1 cellular context compared by ENCODE assay signal in the genomic region with DNA sequence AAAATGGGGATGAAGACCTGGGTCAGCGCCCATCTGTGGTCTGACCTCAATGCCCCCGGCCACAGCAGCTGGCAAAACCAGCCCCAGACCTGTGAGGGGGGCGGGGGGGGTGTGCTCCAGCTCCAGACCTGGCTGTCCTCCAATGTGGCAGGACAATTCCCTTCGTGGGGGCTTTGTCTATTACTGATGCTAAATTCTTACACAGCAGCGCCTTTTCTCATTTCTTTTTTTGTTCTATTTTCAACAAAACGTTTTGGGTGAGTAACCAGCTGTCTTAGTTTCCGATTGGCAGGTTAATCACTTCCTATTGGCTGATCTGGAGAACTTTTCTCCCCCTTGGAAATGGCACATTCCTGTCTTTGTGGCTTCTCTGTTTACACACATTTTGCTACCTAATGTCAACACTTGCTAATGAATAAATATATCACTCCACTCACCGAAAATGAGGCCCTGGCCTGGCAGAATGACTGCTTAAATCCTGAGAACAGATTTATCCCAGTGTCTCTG.
A peak's percentile ranks its signal among the peaks of the same experiment; 100 is the strongest.
TF ChIP-seq lines count a peak whose summit lies in the region.

No MANE protein-coding gene starts in this region.

TF ChIP-seq in HepG2, 621 proteins besides CTCF, POLR2A, EP300 and RAD21 (continued from another document and continues in another):
- TF ChIP-seq, protein P1, sequence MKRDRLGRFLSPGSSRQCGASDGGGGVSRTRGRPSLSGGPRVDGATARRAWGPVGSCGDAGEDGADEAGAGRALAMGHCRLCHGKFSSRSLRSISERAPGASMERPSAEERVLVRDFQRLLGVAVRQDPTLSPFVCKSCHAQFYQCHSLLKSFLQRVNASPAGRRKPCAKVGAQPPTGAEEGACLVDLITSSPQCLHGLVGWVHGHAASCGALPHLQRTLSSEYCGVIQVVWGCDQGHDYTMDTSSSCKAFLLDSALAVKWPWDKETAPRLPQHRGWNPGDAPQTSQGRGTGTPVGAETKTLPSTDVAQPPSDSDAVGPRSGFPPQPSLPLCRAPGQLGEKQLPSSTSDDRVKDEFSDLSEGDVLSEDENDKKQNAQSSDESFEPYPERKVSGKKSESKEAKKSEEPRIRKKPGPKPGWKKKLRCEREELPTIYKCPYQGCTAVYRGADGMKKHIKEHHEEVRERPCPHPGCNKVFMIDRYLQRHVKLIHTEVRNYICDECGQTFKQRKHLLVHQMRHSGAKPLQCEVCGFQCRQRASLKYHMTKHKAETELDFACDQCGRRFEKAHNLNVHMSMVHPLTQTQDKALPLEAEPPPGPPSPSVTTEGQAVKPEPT (CRISPR knock-in tag; IDR thresholded peaks at IDR 0.05; ENCODE audit: low read depth): no peak
- TF ChIP-seq NR2C2 (CRISPR knock-in tag; IDR thresholded peaks at IDR 0.05; ENCODE audit: borderline replicate concordance) (peak; percentile 21; the same call in 1 of the 2 replicates), SP4 (CRISPR knock-in tag; IDR thresholded peaks at IDR 0.05) (no peak), ZNF607 (CRISPR knock-in tag; IDR thresholded peaks at IDR 0.05; ENCODE audit: borderline replicate concordance) (0 out of 2 replicates have a peak, but pooled peaks have one; percentile 31), ARNT (IDR thresholded peaks at IDR 0.05) (no peak), ZNF282 (IDR thresholded peaks at IDR 0.05; ENCODE audit: partially characterized antibody) (no peak), ELF3 (CRISPR knock-in tag; IDR thresholded peaks at IDR 0.05) (peak; percentile 31; the same call in 1 of the 2 replicates), WIZ (CRISPR knock-in tag; IDR thresholded peaks at IDR 0.05) (no peak), MEIS1 (CRISPR knock-in tag; IDR thresholded peaks at IDR 0.05; ENCODE audit: borderline replicate concordance) (no peak), HNRNPL (IDR thresholded peaks at IDR 0.05; ENCODE audit: low read depth, low read length) (0 out of 2 replicates have a peak, but pooled peaks have one; percentile 27), HMGA1 (CRISPR knock-in tag; conservative IDR thresholded peaks at IDR 0.05) (no peak), DNMT3B (CRISPR knock-in tag; conservative IDR thresholded peaks at IDR 0.05) (0 out of 2 replicates have a peak, but pooled peaks have one; percentile 21), ZNF547 (CRISPR knock-in tag; IDR thresholded peaks at IDR 0.05) (no peak), FOXA1 (IDR thresholded peaks at IDR 0.05) (peak; percentile 90), FOXA1 (CRISPR knock-in tag; IDR thresholded peaks at IDR 0.05) (peak; percentile 93), PAWR (CRISPR knock-in tag; IDR thresholded peaks at IDR 0.05; ENCODE audit: borderline replicate concordance) (no peak), SAP130 (CRISPR knock-in tag; IDR thresholded peaks at IDR 0.05; ENCODE audit: low read depth) (peak; percentile 74), CBFB (CRISPR knock-in tag; IDR thresholded peaks at IDR 0.05) (0 out of 2 replicates have a peak, but pooled peaks have one; percentile 36), MXI1 (IDR thresholded peaks at IDR 0.05; ENCODE audit: borderline replicate concordance, low read depth, low read length) (peak; percentile 46; the same call in 1 of the 3 replicates), ISL2 (CRISPR knock-in tag; IDR thresholded peaks at IDR 0.05) (peak; percentile 73), PCBP1 (IDR thresholded peaks at IDR 0.05; ENCODE audit: borderline replicate concordance, low read depth, low read length) (no peak), ZNF124 (CRISPR knock-in tag; IDR thresholded peaks at IDR 0.05) (no peak), TBX3 (IDR thresholded peaks at IDR 0.05; ENCODE audit: borderline replicate concordance) (peak; percentile 75; the same call in 1 of the 2 replicates), TARDBP (CRISPR knock-in tag; IDR thresholded peaks at IDR 0.05) (no peak), ZNF263 (CRISPR knock-in tag; IDR thresholded peaks at IDR 0.05) (peak; percentile 62; the same call in 1 of the 2 replicates), BHLHE40 (IDR thresholded peaks at IDR 0.05; ENCODE audit: low read length) (peak; percentile 76)
- TF ChIP-seq, protein P2, sequence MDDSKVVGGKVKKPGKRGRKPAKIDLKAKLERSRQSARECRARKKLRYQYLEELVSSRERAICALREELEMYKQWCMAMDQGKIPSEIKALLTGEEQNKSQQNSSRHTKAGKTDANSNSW (CRISPR knock-in tag; IDR thresholded peaks at IDR 0.05; ENCODE audit: borderline replicate concordance): no peak
- TF ChIP-seq, protein P3, sequence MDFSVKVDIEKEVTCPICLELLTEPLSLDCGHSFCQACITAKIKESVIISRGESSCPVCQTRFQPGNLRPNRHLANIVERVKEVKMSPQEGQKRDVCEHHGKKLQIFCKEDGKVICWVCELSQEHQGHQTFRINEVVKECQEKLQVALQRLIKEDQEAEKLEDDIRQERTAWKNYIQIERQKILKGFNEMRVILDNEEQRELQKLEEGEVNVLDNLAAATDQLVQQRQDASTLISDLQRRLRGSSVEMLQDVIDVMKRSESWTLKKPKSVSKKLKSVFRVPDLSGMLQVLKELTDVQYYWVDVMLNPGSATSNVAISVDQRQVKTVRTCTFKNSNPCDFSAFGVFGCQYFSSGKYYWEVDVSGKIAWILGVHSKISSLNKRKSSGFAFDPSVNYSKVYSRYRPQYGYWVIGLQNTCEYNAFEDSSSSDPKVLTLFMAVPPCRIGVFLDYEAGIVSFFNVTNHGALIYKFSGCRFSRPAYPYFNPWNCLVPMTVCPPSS (IDR thresholded peaks at IDR 0.05): no peak
- TF ChIP-seq, protein P4, sequence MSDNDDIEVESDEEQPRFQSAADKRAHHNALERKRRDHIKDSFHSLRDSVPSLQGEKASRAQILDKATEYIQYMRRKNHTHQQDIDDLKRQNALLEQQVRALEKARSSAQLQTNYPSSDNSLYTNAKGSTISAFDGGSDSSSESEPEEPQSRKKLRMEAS (IDR thresholded peaks at IDR 0.05): peak; percentile 34; the same call in 1 of the 2 replicates
- TF ChIP-seq, protein P5, sequence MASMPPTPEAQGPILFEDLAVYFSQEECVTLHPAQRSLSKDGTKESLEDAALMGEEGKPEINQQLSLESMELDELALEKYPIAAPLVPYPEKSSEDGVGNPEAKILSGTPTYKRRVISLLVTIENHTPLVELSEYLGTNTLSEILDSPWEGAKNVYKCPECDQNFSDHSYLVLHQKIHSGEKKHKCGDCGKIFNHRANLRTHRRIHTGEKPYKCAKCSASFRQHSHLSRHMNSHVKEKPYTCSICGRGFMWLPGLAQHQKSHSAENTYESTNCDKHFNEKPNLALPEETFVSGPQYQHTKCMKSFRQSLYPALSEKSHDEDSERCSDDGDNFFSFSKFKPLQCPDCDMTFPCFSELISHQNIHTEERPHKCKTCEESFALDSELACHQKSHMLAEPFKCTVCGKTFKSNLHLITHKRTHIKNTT (CRISPR knock-in tag; IDR thresholded peaks at IDR 0.05): no peak
- TF ChIP-seq, protein P6, sequence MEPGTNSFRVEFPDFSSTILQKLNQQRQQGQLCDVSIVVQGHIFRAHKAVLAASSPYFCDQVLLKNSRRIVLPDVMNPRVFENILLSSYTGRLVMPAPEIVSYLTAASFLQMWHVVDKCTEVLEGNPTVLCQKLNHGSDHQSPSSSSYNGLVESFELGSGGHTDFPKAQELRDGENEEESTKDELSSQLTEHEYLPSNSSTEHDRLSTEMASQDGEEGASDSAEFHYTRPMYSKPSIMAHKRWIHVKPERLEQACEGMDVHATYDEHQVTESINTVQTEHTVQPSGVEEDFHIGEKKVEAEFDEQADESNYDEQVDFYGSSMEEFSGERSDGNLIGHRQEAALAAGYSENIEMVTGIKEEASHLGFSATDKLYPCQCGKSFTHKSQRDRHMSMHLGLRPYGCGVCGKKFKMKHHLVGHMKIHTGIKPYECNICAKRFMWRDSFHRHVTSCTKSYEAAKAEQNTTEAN (CRISPR knock-in tag; conservative IDR thresholded peaks at IDR 0.05): peak; percentile 55; the same call in 1 of the 2 replicates
- TF ChIP-seq, protein P7, sequence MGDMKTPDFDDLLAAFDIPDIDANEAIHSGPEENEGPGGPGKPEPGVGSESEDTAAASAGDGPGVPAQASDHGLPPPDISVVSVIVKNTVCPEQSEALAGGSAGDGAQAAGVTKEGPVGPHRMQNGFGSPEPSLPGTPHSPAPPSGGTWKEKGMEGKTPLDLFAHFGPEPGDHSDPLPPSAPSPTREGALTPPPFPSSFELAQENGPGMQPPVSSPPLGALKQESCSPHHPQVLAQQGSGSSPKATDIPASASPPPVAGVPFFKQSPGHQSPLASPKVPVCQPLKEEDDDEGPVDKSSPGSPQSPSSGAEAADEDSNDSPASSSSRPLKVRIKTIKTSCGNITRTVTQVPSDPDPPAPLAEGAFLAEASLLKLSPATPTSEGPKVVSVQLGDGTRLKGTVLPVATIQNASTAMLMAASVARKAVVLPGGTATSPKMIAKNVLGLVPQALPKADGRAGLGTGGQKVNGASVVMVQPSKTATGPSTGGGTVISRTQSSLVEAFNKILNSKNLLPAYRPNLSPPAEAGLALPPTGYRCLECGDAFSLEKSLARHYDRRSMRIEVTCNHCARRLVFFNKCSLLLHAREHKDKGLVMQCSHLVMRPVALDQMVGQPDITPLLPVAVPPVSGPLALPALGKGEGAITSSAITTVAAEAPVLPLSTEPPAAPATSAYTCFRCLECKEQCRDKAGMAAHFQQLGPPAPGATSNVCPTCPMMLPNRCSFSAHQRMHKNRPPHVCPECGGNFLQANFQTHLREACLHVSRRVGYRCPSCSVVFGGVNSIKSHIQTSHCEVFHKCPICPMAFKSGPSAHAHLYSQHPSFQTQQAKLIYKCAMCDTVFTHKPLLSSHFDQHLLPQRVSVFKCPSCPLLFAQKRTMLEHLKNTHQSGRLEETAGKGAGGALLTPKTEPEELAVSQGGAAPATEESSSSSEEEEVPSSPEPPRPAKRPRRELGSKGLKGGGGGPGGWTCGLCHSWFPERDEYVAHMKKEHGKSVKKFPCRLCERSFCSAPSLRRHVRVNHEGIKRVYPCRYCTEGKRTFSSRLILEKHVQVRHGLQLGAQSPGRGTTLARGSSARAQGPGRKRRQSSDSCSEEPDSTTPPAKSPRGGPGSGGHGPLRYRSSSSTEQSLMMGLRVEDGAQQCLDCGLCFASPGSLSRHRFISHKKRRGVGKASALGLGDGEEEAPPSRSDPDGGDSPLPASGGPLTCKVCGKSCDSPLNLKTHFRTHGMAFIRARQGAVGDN (CRISPR knock-in tag; IDR thresholded peaks at IDR 0.05): peak; percentile 63
- TF ChIP-seq, protein P8, sequence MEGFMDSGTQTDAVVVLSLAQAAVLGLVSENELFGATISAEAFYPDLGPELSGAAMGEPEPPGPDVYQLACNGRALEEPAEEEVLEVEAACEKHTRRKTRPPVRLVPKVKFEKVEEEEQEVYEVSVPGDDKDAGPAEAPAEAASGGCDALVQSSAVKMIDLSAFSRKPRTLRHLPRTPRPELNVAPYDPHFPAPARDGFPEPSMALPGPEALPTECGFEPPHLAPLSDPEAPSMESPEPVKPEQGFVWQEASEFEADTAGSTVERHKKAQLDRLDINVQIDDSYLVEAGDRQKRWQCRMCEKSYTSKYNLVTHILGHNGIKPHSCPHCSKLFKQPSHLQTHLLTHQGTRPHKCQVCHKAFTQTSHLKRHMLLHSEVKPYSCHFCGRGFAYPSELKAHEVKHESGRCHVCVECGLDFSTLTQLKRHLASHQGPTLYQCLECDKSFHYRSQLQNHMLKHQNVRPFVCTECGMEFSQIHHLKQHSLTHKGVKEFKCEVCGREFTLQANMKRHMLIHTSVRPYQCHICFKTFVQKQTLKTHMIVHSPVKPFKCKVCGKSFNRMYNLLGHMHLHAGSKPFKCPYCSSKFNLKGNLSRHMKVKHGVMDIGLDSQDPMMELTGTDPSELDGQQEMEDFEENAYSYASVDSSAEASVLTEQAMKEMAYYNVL (CRISPR knock-in tag; IDR thresholded peaks at IDR 0.05; ENCODE audit: borderline replicate concordance): 0 out of 2 replicates have a peak, but pooled peaks have one; percentile 45
- TF ChIP-seq, protein P9, sequence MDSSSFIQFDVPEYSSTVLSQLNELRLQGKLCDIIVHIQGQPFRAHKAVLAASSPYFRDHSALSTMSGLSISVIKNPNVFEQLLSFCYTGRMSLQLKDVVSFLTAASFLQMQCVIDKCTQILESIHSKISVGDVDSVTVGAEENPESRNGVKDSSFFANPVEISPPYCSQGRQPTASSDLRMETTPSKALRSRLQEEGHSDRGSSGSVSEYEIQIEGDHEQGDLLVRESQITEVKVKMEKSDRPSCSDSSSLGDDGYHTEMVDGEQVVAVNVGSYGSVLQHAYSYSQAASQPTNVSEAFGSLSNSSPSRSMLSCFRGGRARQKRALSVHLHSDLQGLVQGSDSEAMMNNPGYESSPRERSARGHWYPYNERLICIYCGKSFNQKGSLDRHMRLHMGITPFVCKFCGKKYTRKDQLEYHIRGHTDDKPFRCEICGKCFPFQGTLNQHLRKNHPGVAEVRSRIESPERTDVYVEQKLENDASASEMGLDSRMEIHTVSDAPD (CRISPR knock-in tag; IDR thresholded peaks at IDR 0.05): 0 out of 2 replicates have a peak, but pooled peaks have one; percentile 16
- TF ChIP-seq, protein P10, sequence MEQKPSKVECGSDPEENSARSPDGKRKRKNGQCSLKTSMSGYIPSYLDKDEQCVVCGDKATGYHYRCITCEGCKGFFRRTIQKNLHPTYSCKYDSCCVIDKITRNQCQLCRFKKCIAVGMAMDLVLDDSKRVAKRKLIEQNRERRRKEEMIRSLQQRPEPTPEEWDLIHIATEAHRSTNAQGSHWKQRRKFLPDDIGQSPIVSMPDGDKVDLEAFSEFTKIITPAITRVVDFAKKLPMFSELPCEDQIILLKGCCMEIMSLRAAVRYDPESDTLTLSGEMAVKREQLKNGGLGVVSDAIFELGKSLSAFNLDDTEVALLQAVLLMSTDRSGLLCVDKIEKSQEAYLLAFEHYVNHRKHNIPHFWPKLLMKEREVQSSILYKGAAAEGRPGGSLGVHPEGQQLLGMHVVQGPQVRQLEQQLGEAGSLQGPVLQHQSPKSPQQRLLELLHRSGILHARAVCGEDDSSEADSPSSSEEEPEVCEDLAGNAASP (CRISPR knock-in tag; IDR thresholded peaks at IDR 0.05; ENCODE audit: borderline replicate concordance): peak; percentile 45; the same call in 1 of the 2 replicates
- TF ChIP-seq, protein P11, sequence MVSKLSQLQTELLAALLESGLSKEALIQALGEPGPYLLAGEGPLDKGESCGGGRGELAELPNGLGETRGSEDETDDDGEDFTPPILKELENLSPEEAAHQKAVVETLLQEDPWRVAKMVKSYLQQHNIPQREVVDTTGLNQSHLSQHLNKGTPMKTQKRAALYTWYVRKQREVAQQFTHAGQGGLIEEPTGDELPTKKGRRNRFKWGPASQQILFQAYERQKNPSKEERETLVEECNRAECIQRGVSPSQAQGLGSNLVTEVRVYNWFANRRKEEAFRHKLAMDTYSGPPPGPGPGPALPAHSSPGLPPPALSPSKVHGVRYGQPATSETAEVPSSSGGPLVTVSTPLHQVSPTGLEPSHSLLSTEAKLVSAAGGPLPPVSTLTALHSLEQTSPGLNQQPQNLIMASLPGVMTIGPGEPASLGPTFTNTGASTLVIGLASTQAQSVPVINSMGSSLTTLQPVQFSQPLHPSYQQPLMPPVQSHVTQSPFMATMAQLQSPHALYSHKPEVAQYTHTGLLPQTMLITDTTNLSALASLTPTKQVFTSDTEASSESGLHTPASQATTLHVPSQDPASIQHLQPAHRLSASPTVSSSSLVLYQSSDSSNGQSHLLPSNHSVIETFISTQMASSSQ (IDR thresholded peaks at IDR 0.05; ENCODE audit: low read depth): peak; percentile 48; the same call in 1 of the 2 replicates
- TF ChIP-seq, protein P11 (CRISPR knock-in tag; IDR thresholded peaks at IDR 0.05; ENCODE audit: borderline replicate concordance): peak; percentile 24; the same call in 1 of the 2 replicates
